7 cellular contexts compared by ENCODE assay signal in genomic region chr17:21043296-21044232, GRCh38. TPM values are rescaled to one million over a fixed set of nuclear protein-coding genes. Genes with fewer than 3 reads are reported as not detected.
DNase-seq lines count a peak whose midpoint lies in the region; ATAC-seq and TF ChIP-seq lines count a peak whose summit lies in the region.

No MANE protein-coding gene starts in this region.

- in situ Hi-C loops in brain microvascular endothelial cell (cut with HindIII; ENCODE audit: low pct_ligation_motif_present, low sequenced_read_pairs), result no loop called here

- TF ChIP-seq CTCF in brain microvascular endothelial cell (IDR thresholded peaks at IDR 0.05; ENCODE audit: low read depth, low read length, missing control alignments) (peak; percentile 80), spleen (IDR thresholded peaks at IDR 0.05 in 8 of 11, conservative IDR thresholded peaks at IDR 0.05 in 3 of 11) (peak; percentile 75 to 93 (median 88))

- H3K9me3 ChIP-seq in iPS-20b (ENCODE audit: insufficient read depth, low read depth, low read length) (no peaks in the 10 kb centered on the region), spleen (no peaks in the 10 kb centered on the region)

- peaks cover 2% of the 10 kb centered on the region for H3K36me3 ChIP-seq in brain microvascular endothelial cell (replicated peaks)
- peaks cover 11% of the 10 kb centered on the region for H3K36me3 ChIP-seq in iPS-20b (ENCODE audit: insufficient read depth, low read depth, low read length)
- peaks cover 0 to 8% (median 0%) of the 10 kb centered on the region in 6 donors for H3K36me3 ChIP-seq in spleen

- H3K4me1 ChIP-seq in iPS-20b (ENCODE audit: insufficient read depth, low read length) (peaks cover 3% of the 10 kb centered on the region; the same call in 1 of the 2 replicates), spleen (peaks cover 17 to 49% (median 42%) of the 10 kb centered on the region in 6 donors)

- intact Hi-C loops in spleen (cut with DNase I; ENCODE audit: low total_unique reads), result no loop called here

- ATAC-seq in GM18498 (IDR thresholded peaks at IDR 0.05; ENCODE audit: unreplicated experiment) (peak; percentile 85), HG02870 (IDR thresholded peaks at IDR 0.05; ENCODE audit: unreplicated experiment) (peak; percentile 80)

- 4 to 9% (median 4%) methylated on average over 24 to 49 of the region's 50 CpGs for WGBS in spleen, 5 donors

- H3K27me3 ChIP-seq in brain microvascular endothelial cell (replicated peaks) (no peaks in the 10 kb centered on the region), iPS-20b (ENCODE audit: insufficient read depth, low read length) (no peaks in the 10 kb centered on the region), spleen (replicated peaks in 1 of 7) (no peaks in the 10 kb centered on the region)

- H3K4me3 ChIP-seq in brain microvascular endothelial cell (ENCODE audit: low read depth, low read length) (peak overlapping the region; percentile 68), iPS-20b (ENCODE audit: low read length) (peak overlapping the region; percentile 74), spleen (peak overlapping the region; percentile 42 to 99 (median 61))

- TF ChIP-seq POLR2A in spleen (IDR thresholded peaks at IDR 0.05), result peak in 1 of 3 donors; percentile 52

- DNase-seq in NCI-H1694 treated with DMSO at 0.1 percent for 48 hours (lab: John Stamatoyannopoulos, UW) (peak; percentile 98), T1000 (lab: John Stamatoyannopoulos, UW) (peak; percentile 98), brain microvascular endothelial cell (peak; percentile 97), spleen (peak; percentile 99)

- H3K9ac ChIP-seq in iPS-20b (ENCODE audit: low read depth, low read length), result peak overlapping the region; percentile 74

- H3K27ac ChIP-seq in brain microvascular endothelial cell (peak overlapping the region; percentile 98), iPS-20b (ENCODE audit: low read length) (peak overlapping the region; percentile 1), spleen (peak overlapping the region; percentile 98 to 100 (median 100))

RNA-seq across cellular contexts. Expression of gene USP22, which starts 0.8 kb away (rescaled TPM):
- total RNA-seq in spleen, result 100 to 1,000 TPM; 131 to 200 (median 162) TPM
- polyA plus RNA-seq in spleen, result 10 to 100 TPM; 21.7 to 44.2 (median 26.2) TPM

Comparison
In these comparisons a context has a peak if more than half of its experiments do, and no peak if none do; other contexts are left out.
1. Peak in every context shown above with its lines: DNase-seq, ATAC-seq, H3K4me3 ChIP-seq and H3K27ac ChIP-seq.
2. H3K27ac ChIP-seq: peak in every context shown above with its lines; median percentile 100 in spleen; 98 in brain microvascular endothelial cell; 1 in iPS-20b.